8 cellular contexts compared by ENCODE assay signal in the genomic region with DNA sequence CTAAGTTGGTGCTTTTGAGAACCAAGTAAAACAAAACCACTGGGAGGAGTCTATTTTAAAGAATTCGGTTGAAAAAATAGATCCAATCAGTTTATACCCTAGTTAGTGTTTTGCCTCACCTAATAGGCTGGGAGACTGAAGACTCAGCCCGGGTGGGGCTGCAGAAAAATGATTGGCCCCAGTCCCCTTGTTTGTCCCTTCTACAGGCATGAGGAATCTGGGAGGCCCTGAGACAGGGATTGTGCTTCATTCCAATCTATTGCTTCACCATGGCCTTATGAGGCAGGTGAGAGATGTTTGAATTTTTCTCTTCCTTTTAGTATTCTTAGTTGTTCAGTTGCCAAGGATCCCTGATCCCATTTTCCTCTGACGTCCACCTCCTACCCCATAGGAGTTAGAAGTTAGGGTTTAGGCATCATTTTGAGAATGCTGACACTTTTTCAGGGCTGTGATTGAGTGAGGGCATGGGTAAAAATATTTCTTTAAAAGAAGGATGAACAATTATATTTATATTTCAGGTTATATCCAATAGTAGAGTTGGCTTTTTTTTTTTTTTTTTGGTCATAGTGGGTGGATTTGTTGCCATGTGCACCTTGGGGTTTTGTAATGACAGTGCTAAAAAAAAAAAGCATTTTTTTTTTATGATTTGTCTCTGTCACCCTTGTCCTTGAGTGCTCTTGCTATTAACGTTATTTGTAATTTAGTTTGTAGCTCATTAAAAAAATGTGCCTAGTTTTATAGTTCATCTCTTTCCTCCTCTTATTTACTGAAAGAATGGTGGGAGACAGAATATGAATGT. TPM values are rescaled to one million over a fixed set of nuclear protein-coding genes. Genes with fewer than 3 reads are reported as not detected.
DNase-seq lines count a peak whose midpoint lies in the region; ATAC-seq, FAIRE-seq and TF ChIP-seq lines count a peak whose summit lies in the region.

No MANE protein-coding gene starts in this region.

- FAIRE-seq in frontal cortex (lab: Jason Lieb, UNC) = no peak

- H3K4me3 ChIP-seq in WI38 (ENCODE audit: low read depth, low read length) (peak overlapping the region; percentile 67), iPS-18a (ENCODE audit: low read length) (peak overlapping the region; percentile 59), thyroid gland (replicated peaks in 1 of 3) (peak overlapping the region in 1 of 3 donors; percentile 45)

- DNase-seq in activated CD8-positive, alpha-beta T cell treated with anti-CD3 and anti-CD28 coated beads, Interleukin-2, amount 10 ng/mL, durations not matched to agents 7 days and 5 days = no peak
- no peak for DNase-seq in activated CD8-positive, alpha-beta T cell treated with anti-CD3 and anti-CD28 coated beads for 36 hours
- DNase-seq in thyroid gland = peak; percentile 17 to 19
- DNase-seq in frontal cortex (ENCODE audit: low spot score in 2 of 2) = no peak

- no peak overlapping the region for H3K27ac ChIP-seq in iPS-18a (ENCODE audit: low read length)
- H3K27ac ChIP-seq in thyroid gland = peak overlapping the region; percentile 72 to 90 (median 88)

- TF ChIP-seq POLR2A in thyroid gland (IDR thresholded peaks at IDR 0.05) = peak in 1 of 2 donors; percentile 8

- H3K9me3 ChIP-seq in iPS-18a (ENCODE audit: control insufficient read depth, low read depth, low read length) = no peaks in the 10 kb centered on the region
- H3K9me3 ChIP-seq in thyroid gland = no peaks in the 10 kb centered on the region

- H3K4me1 ChIP-seq in iPS-18a (ENCODE audit: control insufficient read depth, low read depth, low read length) (peaks cover 8% of the 10 kb centered on the region), thyroid gland (peaks cover 15 to 25% of the 10 kb centered on the region in 2 donors)

- no peak for TF ChIP-seq CTCF in activated CD8-positive, alpha-beta T cell treated with anti-CD3 and anti-CD28 coated beads for 36 hours (IDR thresholded peaks at IDR 0.05)
- no peak for TF ChIP-seq CTCF in WI38 (IDR thresholded peaks at IDR 0.05; ENCODE audit: low read depth, low read length)
- TF ChIP-seq CTCF in thyroid gland (IDR thresholded peaks at IDR 0.05) = no peak

- H3K9ac ChIP-seq in iPS-18a (ENCODE audit: low read length) = peak overlapping the region; percentile 21

- POLR2A ChIA-PET in activated CD8-positive, alpha-beta T cell treated with anti-CD3 and anti-CD28 coated beads, Interleukin-2, amount 10 ng/mL, durations not matched to agents 7 days and 5 days (lab: Charles Lee) = interaction anchor here (1.0 to 2.6 kb wide), 2 partner anchors 27 to 36 kb away, joined by 3 to 7 read pairs; no protein-coding TSS in a partner anchor
- POLR2A ChIA-PET in activated CD8-positive, alpha-beta T cell treated with anti-CD3 and anti-CD28 coated beads for 36 hours (lab: Charles Lee) = interaction anchor here (1.6 kb wide), 1 partner anchor 137 kb away, joined by 3 read pairs; no protein-coding TSS in a partner anchor

- intact Hi-C loops in activated CD8-positive, alpha-beta T cell treated with anti-CD3 and anti-CD28 coated beads for 36 hours (cut with micrococcal nuclease) = loop anchor here (2.0 to 10.0 kb wide), 2 partner anchors 43 to 237 kb away; no protein-coding TSS in a partner anchor
- intact Hi-C loops in thyroid gland (cut with DNase I) = no loop called here

- peaks cover 43% of the 10 kb centered on the region for H3K36me3 Mint-ChIP-seq in activated CD8-positive, alpha-beta T cell treated with anti-CD3 and anti-CD28 coated beads, Interleukin-2, amount 10 ng/mL, durations not matched to agents 7 days and 5 days (ENCODE audit: low read depth)
- peaks cover 32% of the 10 kb centered on the region for H3K36me3 Mint-ChIP-seq in activated CD8-positive, alpha-beta T cell treated with anti-CD3 and anti-CD28 coated beads for 36 hours (ENCODE audit: low read depth)

- no peaks in the 10 kb centered on the region for H3K27me3 ChIP-seq in iPS-18a (ENCODE audit: control insufficient read depth, insufficient read depth, low read length)
- no peaks in the 10 kb centered on the region for H3K27me3 ChIP-seq in thyroid gland

- H3K9me3 Mint-ChIP-seq in activated CD8-positive, alpha-beta T cell treated with anti-CD3 and anti-CD28 coated beads, Interleukin-2, amount 10 ng/mL, durations not matched to agents 7 days and 5 days (ENCODE audit: insufficient read depth) = no peaks in the 10 kb centered on the region
- no peaks in the 10 kb centered on the region for H3K9me3 Mint-ChIP-seq in activated CD8-positive, alpha-beta T cell treated with anti-CD3 and anti-CD28 coated beads for 36 hours

- H3K4me1 Mint-ChIP-seq in activated CD8-positive, alpha-beta T cell treated with anti-CD3 and anti-CD28 coated beads, Interleukin-2, amount 10 ng/mL, durations not matched to agents 7 days and 5 days (ENCODE audit: low read depth) = peaks cover 29% of the 10 kb centered on the region
- H3K4me1 Mint-ChIP-seq in activated CD8-positive, alpha-beta T cell treated with anti-CD3 and anti-CD28 coated beads for 36 hours (ENCODE audit: low read depth) = peaks cover 32% of the 10 kb centered on the region

- H3K27ac Mint-ChIP-seq in activated CD8-positive, alpha-beta T cell treated with anti-CD3 and anti-CD28 coated beads, Interleukin-2, amount 10 ng/mL, durations not matched to agents 7 days and 5 days = peak overlapping the region; percentile 60
- H3K27ac Mint-ChIP-seq in activated CD8-positive, alpha-beta T cell treated with anti-CD3 and anti-CD28 coated beads for 36 hours = no peak overlapping the region

- H3K27me3 Mint-ChIP-seq in activated CD8-positive, alpha-beta T cell treated with anti-CD3 and anti-CD28 coated beads, Interleukin-2, amount 10 ng/mL, durations not matched to agents 7 days and 5 days (ENCODE audit: low read depth) = no peaks in the 10 kb centered on the region
- H3K27me3 Mint-ChIP-seq in activated CD8-positive, alpha-beta T cell treated with anti-CD3 and anti-CD28 coated beads for 36 hours = no peaks in the 10 kb centered on the region

- H3K4me3 Mint-ChIP-seq in activated CD8-positive, alpha-beta T cell treated with anti-CD3 and anti-CD28 coated beads, Interleukin-2, amount 10 ng/mL, durations not matched to agents 7 days and 5 days = no peak overlapping the region
- H3K4me3 Mint-ChIP-seq in activated CD8-positive, alpha-beta T cell treated with anti-CD3 and anti-CD28 coated beads for 36 hours = no peak overlapping the region

- no peak for ATAC-seq in activated CD8-positive, alpha-beta T cell treated with anti-CD3 and anti-CD28 coated beads, Interleukin-2, amount 10 ng/mL, durations not matched to agents 7 days and 5 days
- no peak for ATAC-seq in activated CD8-positive, alpha-beta T cell treated with anti-CD3 and anti-CD28 coated beads for 36 hours
- ATAC-seq in HG02763 (IDR thresholded peaks at IDR 0.05; ENCODE audit: unreplicated experiment) = no peak
- no peak for ATAC-seq in GM19467 (IDR thresholded peaks at IDR 0.05; ENCODE audit: unreplicated experiment)

- 51 to 54% methylated on average over 4 of the region's 4 CpGs for WGBS in thyroid gland, 2 donors

- CTCF ChIA-PET in activated CD8-positive, alpha-beta T cell treated with anti-CD3 and anti-CD28 coated beads, Interleukin-2, amount 10 ng/mL, durations not matched to agents 7 days and 5 days (lab: Charles Lee) = interaction anchor here (3.2 to 3.6 kb wide), 2 partner anchors 57 to 233 kb away, joined by 17 to 21 read pairs; no protein-coding TSS in a partner anchor
- CTCF ChIA-PET in activated CD8-positive, alpha-beta T cell treated with anti-CD3 and anti-CD28 coated beads for 36 hours (lab: Charles Lee) = no interaction called here

- H3K36me3 ChIP-seq in iPS-18a (ENCODE audit: control insufficient read depth, low read depth, low read length) (peaks cover 28% of the 10 kb centered on the region), thyroid gland (no peaks in the 10 kb centered on the region)

RNA-seq across cellular contexts. Expression of gene RAB5B, which starts 1.6 kb away (rescaled TPM):
- total RNA-seq in activated CD8-positive, alpha-beta T cell treated with anti-CD3 and anti-CD28 coated beads, Interleukin-2, amount 10 ng/mL, durations not matched to agents 7 days and 5 days = 10 to 100 TPM; 51.9 to 52.9 TPM
- 10 to 100 TPM; 26.0 to 32.4 TPM for total RNA-seq in activated CD8-positive, alpha-beta T cell treated with anti-CD3 and anti-CD28 coated beads for 36 hours
- total RNA-seq in thyroid gland = 100 to 1,000 TPM; 104 to 119 (median 107) TPM
- 33.0 TPM for total RNA-seq in frontal cortex

RNA-seq across cellular contexts. Expression of gene CDK2, which starts 5.6 kb away (rescaled TPM):
- total RNA-seq in activated CD8-positive, alpha-beta T cell treated with anti-CD3 and anti-CD28 coated beads, Interleukin-2, amount 10 ng/mL, durations not matched to agents 7 days and 5 days = 100 to 1,000 TPM; 128 to 130 TPM
- 10 to 100 TPM; 86.7 to 90.1 TPM for total RNA-seq in activated CD8-positive, alpha-beta T cell treated with anti-CD3 and anti-CD28 coated beads for 36 hours
- total RNA-seq in thyroid gland = 10 to 100 TPM; 13.9 to 17.2 (median 15.8) TPM
- 5.3 TPM for total RNA-seq in frontal cortex

RNA-seq across cellular contexts. Expression of gene PMEL, which starts 6.4 kb away (rescaled TPM):
- total RNA-seq in activated CD8-positive, alpha-beta T cell treated with anti-CD3 and anti-CD28 coated beads, Interleukin-2, amount 10 ng/mL, durations not matched to agents 7 days and 5 days = under 1 TPM; 0.10 to 0.55 TPM
- 1 to 10 TPM in 1 of 2 experiments, under 1 TPM in 1; 0.65 to 1.2 TPM for total RNA-seq in activated CD8-positive, alpha-beta T cell treated with anti-CD3 and anti-CD28 coated beads for 36 hours
- total RNA-seq in thyroid gland (1 to 10 TPM; 1.7 to 5.8 (median 3.0) TPM), frontal cortex (not detected)

RNA-seq across cellular contexts. Expression of gene SUOX, which starts 24.8 kb away (rescaled TPM):
- 1 to 10 TPM; 5.8 to 6.8 TPM for total RNA-seq in activated CD8-positive, alpha-beta T cell treated with anti-CD3 and anti-CD28 coated beads, Interleukin-2, amount 10 ng/mL, durations not matched to agents 7 days and 5 days
- total RNA-seq in activated CD8-positive, alpha-beta T cell treated with anti-CD3 and anti-CD28 coated beads for 36 hours = 1 to 10 TPM; 4.6 to 6.2 TPM
- 10 to 100 TPM; 18.7 to 36.8 (median 36.2) TPM for total RNA-seq in thyroid gland
- total RNA-seq in frontal cortex = 8.2 TPM

RNA-seq across cellular contexts. Expression of gene DGKA, which starts 41.3 kb away (rescaled TPM):
- 100 to 1,000 TPM; 541 to 575 TPM for total RNA-seq in activated CD8-positive, alpha-beta T cell treated with anti-CD3 and anti-CD28 coated beads, Interleukin-2, amount 10 ng/mL, durations not matched to agents 7 days and 5 days
- 100 to 1,000 TPM; 350 to 353 TPM for total RNA-seq in activated CD8-positive, alpha-beta T cell treated with anti-CD3 and anti-CD28 coated beads for 36 hours
- total RNA-seq in thyroid gland = 10 to 100 TPM; 20.6 to 55.9 (median 28.7) TPM
- total RNA-seq in frontal cortex = 7.7 TPM

Comparison
In these comparisons a context has a peak if more than half of its experiments do, and no peak if none do; other contexts are left out.
1. DNase-seq: peak in thyroid gland (2 of 2); none in activated CD8-positive, alpha-beta T cell treated with anti-CD3 and anti-CD28 coated beads, Interleukin-2, amount 10 ng/mL, durations not matched to agents 7 days and 5 days (single experiment), activated CD8-positive, alpha-beta T cell treated with anti-CD3 and anti-CD28 coated beads for 36 hours (single experiment) and frontal cortex (0 of 2).
2. RNA of gene CDK2, which starts 5.6 kb away (total RNA-seq): 128 to 130 TPM in activated CD8-positive, alpha-beta T cell treated with anti-CD3 and anti-CD28 coated beads, Interleukin-2, amount 10 ng/mL, durations not matched to agents 7 days and 5 days and 86.7 to 90.1 TPM in activated CD8-positive, alpha-beta T cell treated with anti-CD3 and anti-CD28 coated beads for 36 hours; 13.9 to 17.2 TPM in thyroid gland and 5.3 TPM in frontal cortex (single experiment); every median in the first group is over 4 times any median in the second.